ENCODE assay signal across 2 cellular contexts in the genomic region with DNA sequence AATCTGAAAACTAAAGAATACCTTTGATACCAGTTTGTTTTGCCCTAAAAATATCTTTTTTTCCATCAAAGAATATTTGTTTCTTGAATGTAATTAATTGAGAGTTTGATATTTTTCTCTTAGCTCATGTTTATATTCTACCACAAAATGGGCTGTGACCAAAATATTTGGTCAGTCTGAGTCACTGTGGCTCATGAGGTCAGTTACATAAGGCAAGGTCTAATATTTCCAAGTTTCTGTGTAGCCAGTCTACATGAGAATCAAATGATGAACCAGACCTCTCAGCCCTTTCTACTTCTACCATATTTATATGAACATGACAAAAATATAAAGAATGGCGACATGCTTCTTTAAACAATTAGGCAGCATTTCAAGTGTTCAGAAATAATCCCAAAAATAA.
TF ChIP-seq lines count a peak whose summit lies in the region.

No MANE protein-coding gene starts in this region.

TF ChIP-seq in SK-N-SH treated with all-trans-retinoic acid at 6 μM for 48 hours, 23 proteins besides CTCF, POLR2A, EP300 and RAD21 (continued from another document):
- no peak for TF ChIP-seq ZNF70 (CRISPR knock-in tag; IDR thresholded peaks at IDR 0.05)
- TF ChIP-seq, protein P1, sequence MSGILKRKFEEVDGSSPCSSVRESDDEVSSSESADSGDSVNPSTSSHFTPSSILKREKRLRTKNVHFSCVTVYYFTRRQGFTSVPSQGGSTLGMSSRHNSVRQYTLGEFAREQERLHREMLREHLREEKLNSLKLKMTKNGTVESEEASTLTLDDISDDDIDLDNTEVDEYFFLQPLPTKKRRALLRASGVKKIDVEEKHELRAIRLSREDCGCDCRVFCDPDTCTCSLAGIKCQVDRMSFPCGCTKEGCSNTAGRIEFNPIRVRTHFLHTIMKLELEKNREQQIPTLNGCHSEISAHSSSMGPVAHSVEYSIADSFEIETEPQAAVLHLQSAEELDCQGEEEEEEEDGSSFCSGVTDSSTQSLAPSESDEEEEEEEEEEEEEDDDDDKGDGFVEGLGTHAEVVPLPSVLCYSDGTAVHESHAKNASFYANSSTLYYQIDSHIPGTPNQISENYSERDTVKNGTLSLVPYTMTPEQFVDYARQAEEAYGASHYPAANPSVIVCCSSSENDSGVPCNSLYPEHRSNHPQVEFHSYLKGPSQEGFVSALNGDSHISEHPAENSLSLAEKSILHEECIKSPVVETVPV (CRISPR knock-in tag; IDR thresholded peaks at IDR 0.05), result no peak
- no peak for TF ChIP-seq CSDC2 (CRISPR knock-in tag; IDR thresholded peaks at IDR 0.05)
- TF ChIP-seq, protein P2, sequence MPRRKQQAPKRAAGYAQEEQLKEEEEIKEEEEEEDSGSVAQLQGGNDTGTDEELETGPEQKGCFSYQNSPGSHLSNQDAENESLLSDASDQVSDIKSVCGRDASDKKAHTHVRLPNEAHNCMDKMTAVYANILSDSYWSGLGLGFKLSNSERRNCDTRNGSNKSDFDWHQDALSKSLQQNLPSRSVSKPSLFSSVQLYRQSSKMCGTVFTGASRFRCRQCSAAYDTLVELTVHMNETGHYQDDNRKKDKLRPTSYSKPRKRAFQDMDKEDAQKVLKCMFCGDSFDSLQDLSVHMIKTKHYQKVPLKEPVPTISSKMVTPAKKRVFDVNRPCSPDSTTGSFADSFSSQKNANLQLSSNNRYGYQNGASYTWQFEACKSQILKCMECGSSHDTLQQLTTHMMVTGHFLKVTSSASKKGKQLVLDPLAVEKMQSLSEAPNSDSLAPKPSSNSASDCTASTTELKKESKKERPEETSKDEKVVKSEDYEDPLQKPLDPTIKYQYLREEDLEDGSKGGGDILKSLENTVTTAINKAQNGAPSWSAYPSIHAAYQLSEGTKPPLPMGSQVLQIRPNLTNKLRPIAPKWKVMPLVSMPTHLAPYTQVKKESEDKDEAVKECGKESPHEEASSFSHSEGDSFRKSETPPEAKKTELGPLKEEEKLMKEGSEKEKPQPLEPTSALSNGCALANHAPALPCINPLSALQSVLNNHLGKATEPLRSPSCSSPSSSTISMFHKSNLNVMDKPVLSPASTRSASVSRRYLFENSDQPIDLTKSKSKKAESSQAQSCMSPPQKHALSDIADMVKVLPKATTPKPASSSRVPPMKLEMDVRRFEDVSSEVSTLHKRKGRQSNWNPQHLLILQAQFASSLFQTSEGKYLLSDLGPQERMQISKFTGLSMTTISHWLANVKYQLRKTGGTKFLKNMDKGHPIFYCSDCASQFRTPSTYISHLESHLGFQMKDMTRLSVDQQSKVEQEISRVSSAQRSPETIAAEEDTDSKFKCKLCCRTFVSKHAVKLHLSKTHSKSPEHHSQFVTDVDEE (CRISPR knock-in tag; IDR thresholded peaks at IDR 0.05), result no peak
- TF ChIP-seq, protein P3, sequence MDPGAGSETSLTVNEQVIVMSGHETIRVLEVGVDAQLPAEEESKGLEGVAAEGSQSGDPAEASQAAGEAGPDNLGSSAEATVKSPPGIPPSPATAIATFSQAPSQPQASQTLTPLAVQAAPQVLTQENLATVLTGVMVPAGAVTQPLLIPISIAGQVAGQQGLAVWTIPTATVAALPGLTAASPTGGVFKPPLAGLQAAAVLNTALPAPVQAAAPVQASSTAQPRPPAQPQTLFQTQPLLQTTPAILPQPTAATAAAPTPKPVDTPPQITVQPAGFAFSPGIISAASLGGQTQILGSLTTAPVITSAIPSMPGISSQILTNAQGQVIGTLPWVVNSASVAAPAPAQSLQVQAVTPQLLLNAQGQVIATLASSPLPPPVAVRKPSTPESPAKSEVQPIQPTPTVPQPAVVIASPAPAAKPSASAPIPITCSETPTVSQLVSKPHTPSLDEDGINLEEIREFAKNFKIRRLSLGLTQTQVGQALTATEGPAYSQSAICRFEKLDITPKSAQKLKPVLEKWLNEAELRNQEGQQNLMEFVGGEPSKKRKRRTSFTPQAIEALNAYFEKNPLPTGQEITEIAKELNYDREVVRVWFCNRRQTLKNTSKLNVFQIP (CRISPR knock-in tag; IDR thresholded peaks at IDR 0.05; ENCODE audit: borderline replicate concordance, low read depth), result no peak; the same call in 1 of the 2 replicates
- no peak for TF ChIP-seq SNAI2 (CRISPR knock-in tag; IDR thresholded peaks at IDR 0.05)
- TF ChIP-seq ZFP3 (CRISPR knock-in tag; IDR thresholded peaks at IDR 0.05), result no peak
- TF ChIP-seq TCF4 (CRISPR knock-in tag; IDR thresholded peaks at IDR 0.05; ENCODE audit: borderline replicate concordance), result no peak
- TF ChIP-seq, protein P4, sequence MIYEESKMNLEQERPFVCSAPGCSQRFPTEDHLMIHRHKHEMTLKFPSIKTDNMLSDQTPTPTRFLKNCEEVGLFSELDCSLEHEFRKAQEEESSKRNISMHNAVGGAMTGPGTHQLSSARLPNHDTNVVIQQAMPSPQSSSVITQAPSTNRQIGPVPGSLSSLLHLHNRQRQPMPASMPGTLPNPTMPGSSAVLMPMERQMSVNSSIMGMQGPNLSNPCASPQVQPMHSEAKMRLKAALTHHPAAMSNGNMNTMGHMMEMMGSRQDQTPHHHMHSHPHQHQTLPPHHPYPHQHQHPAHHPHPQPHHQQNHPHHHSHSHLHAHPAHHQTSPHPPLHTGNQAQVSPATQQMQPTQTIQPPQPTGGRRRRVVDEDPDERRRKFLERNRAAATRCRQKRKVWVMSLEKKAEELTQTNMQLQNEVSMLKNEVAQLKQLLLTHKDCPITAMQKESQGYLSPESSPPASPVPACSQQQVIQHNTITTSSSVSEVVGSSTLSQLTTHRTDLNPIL (CRISPR knock-in tag; IDR thresholded peaks at IDR 0.05; ENCODE audit: low read depth), result no peak
- TF ChIP-seq GLIS3 (CRISPR knock-in tag; IDR thresholded peaks at IDR 0.05), result no peak
- no peak for TF ChIP-seq ARNTL (CRISPR knock-in tag; IDR thresholded peaks at IDR 0.05; ENCODE audit: borderline replicate concordance, low read depth)
- no peak for TF ChIP-seq ZNF8 (CRISPR knock-in tag; IDR thresholded peaks at IDR 0.05)
- no peak for TF ChIP-seq ZFP30 (CRISPR knock-in tag; IDR thresholded peaks at IDR 0.05)
- TF ChIP-seq ZC3H10 (CRISPR knock-in tag; IDR thresholded peaks at IDR 0.05), result no peak
- TF ChIP-seq OSR1 (CRISPR knock-in tag; IDR thresholded peaks at IDR 0.05), result no peak
- TF ChIP-seq, protein P5, sequence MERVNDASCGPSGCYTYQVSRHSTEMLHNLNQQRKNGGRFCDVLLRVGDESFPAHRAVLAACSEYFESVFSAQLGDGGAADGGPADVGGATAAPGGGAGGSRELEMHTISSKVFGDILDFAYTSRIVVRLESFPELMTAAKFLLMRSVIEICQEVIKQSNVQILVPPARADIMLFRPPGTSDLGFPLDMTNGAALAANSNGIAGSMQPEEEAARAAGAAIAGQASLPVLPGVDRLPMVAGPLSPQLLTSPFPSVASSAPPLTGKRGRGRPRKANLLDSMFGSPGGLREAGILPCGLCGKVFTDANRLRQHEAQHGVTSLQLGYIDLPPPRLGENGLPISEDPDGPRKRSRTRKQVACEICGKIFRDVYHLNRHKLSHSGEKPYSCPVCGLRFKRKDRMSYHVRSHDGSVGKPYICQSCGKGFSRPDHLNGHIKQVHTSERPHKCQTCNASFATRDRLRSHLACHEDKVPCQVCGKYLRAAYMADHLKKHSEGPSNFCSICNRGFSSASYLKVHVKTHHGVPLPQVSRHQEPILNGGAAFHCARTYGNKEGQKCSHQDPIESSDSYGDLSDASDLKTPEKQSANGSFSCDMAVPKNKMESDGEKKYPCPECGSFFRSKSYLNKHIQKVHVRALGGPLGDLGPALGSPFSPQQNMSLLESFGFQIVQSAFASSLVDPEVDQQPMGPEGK (CRISPR knock-in tag; IDR thresholded peaks at IDR 0.05; ENCODE audit: borderline replicate concordance), result no peak

TF ChIP-seq in SK-N-SH, 30 proteins besides CTCF, POLR2A, EP300 and RAD21 (continued from another document):
- no peak for TF ChIP-seq YY1 (IDR thresholded peaks at IDR 0.05; ENCODE audit: low read depth)
- no peak for TF ChIP-seq JUND (IDR thresholded peaks at IDR 0.05)
- no peak for TF ChIP-seq FOSL2 (IDR thresholded peaks at IDR 0.05; ENCODE audit: borderline replicate concordance, low read depth)
- no peak for TF ChIP-seq EZH2phosphoT487 (IDR thresholded peaks at IDR 0.05; ENCODE audit: borderline replicate concordance, low read depth)
- TF ChIP-seq, protein P6, sequence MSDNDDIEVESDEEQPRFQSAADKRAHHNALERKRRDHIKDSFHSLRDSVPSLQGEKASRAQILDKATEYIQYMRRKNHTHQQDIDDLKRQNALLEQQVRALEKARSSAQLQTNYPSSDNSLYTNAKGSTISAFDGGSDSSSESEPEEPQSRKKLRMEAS (IDR thresholded peaks at IDR 0.05; ENCODE audit: low read depth), result no peak
- TF ChIP-seq FOXJ3 (CRISPR knock-in tag; IDR thresholded peaks at IDR 0.05), result no peak
